In genomic region chr6:89281779-89282246, GRCh38 we compare ENCODE assay signal across 8 cellular contexts. TPM values are rescaled to one million over a fixed set of nuclear protein-coding genes. Genes with fewer than 3 reads are reported as not detected.
DNase-seq lines count a peak whose midpoint lies in the region; ATAC-seq and TF ChIP-seq lines count a peak whose summit lies in the region.

No MANE protein-coding gene starts in this region.

- no peaks in the 10 kb centered on the region for H3K27me3 Mint-ChIP-seq in neural crest cell (ENCODE audit: low read depth)

- H3K4me1 Mint-ChIP-seq in neural crest cell: no peaks in the 10 kb centered on the region

- no peaks in the 10 kb centered on the region for H3K36me3 Mint-ChIP-seq in neural crest cell (ENCODE audit: low read depth)

- no peak overlapping the region for H3K4me3 Mint-ChIP-seq in neural crest cell

- TF ChIP-seq CTCF in neural crest cell (conservative IDR thresholded peaks at IDR 0.05): peak; percentile 54

- peak; percentile 99 for ATAC-seq in GM19395 (IDR thresholded peaks at IDR 0.05; ENCODE audit: unreplicated experiment)
- ATAC-seq in HG03175 (IDR thresholded peaks at IDR 0.05; ENCODE audit: unreplicated experiment): peak; percentile 98
- ATAC-seq in Right ventricle myocardium inferior: no peak

- no peaks in the 10 kb centered on the region for H3K9me3 Mint-ChIP-seq in neural crest cell

- no peak overlapping the region for H3K27ac Mint-ChIP-seq in neural crest cell (ENCODE audit: unreplicated experiment)

- peak; percentile 55 for DNase-seq in EH (ENCODE audit: low read depth)
- DNase-seq in SHP77 treated with DMSO at 0.1 percent for 48 hours (lab: John Stamatoyannopoulos, UW): peak; percentile 6
- DNase-seq in cerebellar cortex (ENCODE audit: low spot score): peak; percentile 27
- peak; percentile 25 for DNase-seq in neural crest cell (ENCODE audit: low read depth, low spot score)
- no peak for DNase-seq in DMS114 treated with DMSO at 0.1 percent for 48 hours (lab: John Stamatoyannopoulos, UW; ENCODE audit: unreplicated experiment)
- DNase-seq in Right ventricle myocardium inferior (ENCODE audit: missing footprints): no peak

- intact Hi-C loops in Right ventricle myocardium inferior (cut with DNase I): no loop called here

RNA-seq across cellular contexts. Expression of gene GABRR2, which starts 33.3 kb away (rescaled TPM):
- 0.34 and 0.51 TPM in 2 replicates for total RNA-seq in neural crest cell
- total RNA-seq in Right ventricle myocardium inferior: 0.35 TPM

Comparison
In these comparisons a context has a peak if more than half of its experiments do, and no peak if none do; other contexts are left out.
1. DNase-seq: peak in EH (single experiment), SHP77 treated with DMSO at 0.1 percent for 48 hours (single experiment), cerebellar cortex (single experiment) and neural crest cell (single experiment); none in DMS114 treated with DMSO at 0.1 percent for 48 hours (single experiment) and Right ventricle myocardium inferior (single experiment).